In the genomic region with DNA sequence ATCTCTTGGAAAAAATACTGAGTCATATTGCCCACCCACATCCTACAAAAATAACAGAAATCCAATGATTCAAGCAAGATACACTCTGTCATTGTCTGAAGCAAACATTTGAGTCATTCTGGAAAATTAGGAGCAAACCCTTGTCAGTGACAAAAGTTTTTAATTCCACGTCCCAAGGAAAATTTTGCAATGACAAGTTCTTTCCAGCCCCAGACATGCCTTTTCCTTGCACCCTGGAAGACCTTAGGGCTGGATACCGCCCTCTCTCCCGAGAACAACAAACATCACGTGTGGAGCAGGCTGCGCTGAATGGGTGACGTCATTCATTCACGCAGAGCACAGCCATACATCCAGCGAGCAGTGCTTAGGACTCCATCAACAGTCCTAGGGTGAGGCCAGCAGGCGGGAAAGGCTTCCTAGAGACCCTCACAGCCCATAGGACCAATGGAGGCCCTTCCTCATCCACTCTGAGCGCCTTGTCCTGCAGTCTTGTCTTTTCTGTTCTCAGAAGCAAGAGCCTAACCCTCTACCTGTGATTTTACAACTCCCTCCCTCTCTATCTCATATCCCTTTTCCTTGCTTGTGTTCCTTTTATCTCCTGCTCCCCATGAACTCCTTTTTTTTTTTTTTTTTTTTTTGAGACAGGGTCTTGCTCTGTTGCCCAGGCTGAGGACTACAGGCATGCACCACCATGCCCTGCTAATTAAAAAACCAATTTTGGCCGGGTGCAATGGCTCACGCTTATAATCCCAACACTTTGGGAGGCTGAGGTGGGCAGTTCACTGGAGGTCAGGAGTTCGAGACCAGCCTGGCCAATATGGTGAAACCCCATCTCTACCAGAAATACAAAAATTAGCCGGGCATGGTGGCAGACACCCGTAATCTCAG, we compare ENCODE assay signal across 1 cellular context.
TF ChIP-seq lines count a peak whose summit lies in the region.

No MANE protein-coding gene starts in this region.

TF ChIP-seq in K562, 482 proteins besides CTCF, POLR2A, EP300 and RAD21 (continued from another document and continues in another):
- TF ChIP-seq, protein P1, sequence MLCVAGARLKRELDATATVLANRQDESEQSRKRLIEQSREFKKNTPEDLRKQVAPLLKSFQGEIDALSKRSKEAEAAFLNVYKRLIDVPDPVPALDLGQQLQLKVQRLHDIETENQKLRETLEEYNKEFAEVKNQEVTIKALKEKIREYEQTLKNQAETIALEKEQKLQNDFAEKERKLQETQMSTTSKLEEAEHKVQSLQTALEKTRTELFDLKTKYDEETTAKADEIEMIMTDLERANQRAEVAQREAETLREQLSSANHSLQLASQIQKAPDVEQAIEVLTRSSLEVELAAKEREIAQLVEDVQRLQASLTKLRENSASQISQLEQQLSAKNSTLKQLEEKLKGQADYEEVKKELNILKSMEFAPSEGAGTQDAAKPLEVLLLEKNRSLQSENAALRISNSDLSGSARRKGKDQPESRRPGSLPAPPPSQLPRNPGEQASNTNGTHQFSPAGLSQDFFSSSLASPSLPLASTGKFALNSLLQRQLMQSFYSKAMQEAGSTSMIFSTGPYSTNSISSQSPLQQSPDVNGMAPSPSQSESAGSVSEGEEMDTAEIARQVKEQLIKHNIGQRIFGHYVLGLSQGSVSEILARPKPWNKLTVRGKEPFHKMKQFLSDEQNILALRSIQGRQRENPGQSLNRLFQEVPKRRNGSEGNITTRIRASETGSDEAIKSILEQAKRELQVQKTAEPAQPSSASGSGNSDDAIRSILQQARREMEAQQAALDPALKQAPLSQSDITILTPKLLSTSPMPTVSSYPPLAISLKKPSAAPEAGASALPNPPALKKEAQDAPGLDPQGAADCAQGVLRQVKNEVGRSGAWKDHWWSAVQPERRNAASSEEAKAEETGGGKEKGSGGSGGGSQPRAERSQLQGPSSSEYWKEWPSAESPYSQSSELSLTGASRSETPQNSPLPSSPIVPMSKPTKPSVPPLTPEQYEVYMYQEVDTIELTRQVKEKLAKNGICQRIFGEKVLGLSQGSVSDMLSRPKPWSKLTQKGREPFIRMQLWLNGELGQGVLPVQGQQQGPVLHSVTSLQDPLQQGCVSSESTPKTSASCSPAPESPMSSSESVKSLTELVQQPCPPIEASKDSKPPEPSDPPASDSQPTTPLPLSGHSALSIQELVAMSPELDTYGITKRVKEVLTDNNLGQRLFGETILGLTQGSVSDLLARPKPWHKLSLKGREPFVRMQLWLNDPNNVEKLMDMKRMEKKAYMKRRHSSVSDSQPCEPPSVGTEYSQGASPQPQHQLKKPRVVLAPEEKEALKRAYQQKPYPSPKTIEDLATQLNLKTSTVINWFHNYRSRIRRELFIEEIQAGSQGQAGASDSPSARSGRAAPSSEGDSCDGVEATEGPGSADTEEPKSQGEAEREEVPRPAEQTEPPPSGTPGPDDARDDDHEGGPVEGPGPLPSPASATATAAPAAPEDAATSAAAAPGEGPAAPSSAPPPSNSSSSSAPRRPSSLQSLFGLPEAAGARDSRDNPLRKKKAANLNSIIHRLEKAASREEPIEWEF (CRISPR knock-in tag; IDR thresholded peaks at IDR 0.05) = no peak
- TF ChIP-seq, protein P2, sequence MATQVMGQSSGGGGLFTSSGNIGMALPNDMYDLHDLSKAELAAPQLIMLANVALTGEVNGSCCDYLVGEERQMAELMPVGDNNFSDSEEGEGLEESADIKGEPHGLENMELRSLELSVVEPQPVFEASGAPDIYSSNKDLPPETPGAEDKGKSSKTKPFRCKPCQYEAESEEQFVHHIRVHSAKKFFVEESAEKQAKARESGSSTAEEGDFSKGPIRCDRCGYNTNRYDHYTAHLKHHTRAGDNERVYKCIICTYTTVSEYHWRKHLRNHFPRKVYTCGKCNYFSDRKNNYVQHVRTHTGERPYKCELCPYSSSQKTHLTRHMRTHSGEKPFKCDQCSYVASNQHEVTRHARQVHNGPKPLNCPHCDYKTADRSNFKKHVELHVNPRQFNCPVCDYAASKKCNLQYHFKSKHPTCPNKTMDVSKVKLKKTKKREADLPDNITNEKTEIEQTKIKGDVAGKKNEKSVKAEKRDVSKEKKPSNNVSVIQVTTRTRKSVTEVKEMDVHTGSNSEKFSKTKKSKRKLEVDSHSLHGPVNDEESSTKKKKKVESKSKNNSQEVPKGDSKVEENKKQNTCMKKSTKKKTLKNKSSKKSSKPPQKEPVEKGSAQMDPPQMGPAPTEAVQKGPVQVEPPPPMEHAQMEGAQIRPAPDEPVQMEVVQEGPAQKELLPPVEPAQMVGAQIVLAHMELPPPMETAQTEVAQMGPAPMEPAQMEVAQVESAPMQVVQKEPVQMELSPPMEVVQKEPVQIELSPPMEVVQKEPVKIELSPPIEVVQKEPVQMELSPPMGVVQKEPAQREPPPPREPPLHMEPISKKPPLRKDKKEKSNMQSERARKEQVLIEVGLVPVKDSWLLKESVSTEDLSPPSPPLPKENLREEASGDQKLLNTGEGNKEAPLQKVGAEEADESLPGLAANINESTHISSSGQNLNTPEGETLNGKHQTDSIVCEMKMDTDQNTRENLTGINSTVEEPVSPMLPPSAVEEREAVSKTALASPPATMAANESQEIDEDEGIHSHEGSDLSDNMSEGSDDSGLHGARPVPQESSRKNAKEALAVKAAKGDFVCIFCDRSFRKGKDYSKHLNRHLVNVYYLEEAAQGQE (CRISPR knock-in tag; IDR thresholded peaks at IDR 0.05; ENCODE audit: low read depth) = no peak
- TF ChIP-seq, protein P3, sequence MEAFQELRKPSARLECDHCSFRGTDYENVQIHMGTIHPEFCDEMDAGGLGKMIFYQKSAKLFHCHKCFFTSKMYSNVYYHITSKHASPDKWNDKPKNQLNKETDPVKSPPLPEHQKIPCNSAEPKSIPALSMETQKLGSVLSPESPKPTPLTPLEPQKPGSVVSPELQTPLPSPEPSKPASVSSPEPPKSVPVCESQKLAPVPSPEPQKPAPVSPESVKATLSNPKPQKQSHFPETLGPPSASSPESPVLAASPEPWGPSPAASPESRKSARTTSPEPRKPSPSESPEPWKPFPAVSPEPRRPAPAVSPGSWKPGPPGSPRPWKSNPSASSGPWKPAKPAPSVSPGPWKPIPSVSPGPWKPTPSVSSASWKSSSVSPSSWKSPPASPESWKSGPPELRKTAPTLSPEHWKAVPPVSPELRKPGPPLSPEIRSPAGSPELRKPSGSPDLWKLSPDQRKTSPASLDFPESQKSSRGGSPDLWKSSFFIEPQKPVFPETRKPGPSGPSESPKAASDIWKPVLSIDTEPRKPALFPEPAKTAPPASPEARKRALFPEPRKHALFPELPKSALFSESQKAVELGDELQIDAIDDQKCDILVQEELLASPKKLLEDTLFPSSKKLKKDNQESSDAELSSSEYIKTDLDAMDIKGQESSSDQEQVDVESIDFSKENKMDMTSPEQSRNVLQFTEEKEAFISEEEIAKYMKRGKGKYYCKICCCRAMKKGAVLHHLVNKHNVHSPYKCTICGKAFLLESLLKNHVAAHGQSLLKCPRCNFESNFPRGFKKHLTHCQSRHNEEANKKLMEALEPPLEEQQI (IDR thresholded peaks at IDR 0.05) = no peak; the same call in 1 of the 2 replicates
- TF ChIP-seq BCOR (IDR thresholded peaks at IDR 0.05) = 0 out of 2 replicates have a peak, but pooled peaks have one; percentile 34
- no peak for TF ChIP-seq BDP1 (IDR thresholded peaks at IDR 0.05; ENCODE audit: insufficient read depth, insufficient read length)
- no peak for TF ChIP-seq PML (IDR thresholded peaks at IDR 0.05; ENCODE audit: low read length)
- no peak for TF ChIP-seq ZNF143 (CRISPR knock-in tag; IDR thresholded peaks at IDR 0.05)
- no peak for TF ChIP-seq CBX2 (IDR thresholded peaks at IDR 0.05; ENCODE audit: insufficient read depth, low read length, poor library complexity, severe bottlenecking)
- 0 out of 2 replicates have a peak, but pooled peaks have one; percentile 74 for TF ChIP-seq SMARCC2 (IDR thresholded peaks at IDR 0.05; ENCODE audit: low read depth)
- TF ChIP-seq SRSF7 (optimal IDR thresholded peaks at IDR 0.05; ENCODE audit: low read depth, low read length) = no peak
- no peak for TF ChIP-seq FOXP1 (CRISPR knock-in tag; IDR thresholded peaks at IDR 0.05)
- TF ChIP-seq ZKSCAN3 (CRISPR knock-in tag; IDR thresholded peaks at IDR 0.05) = no peak
- TF ChIP-seq ZC3H11A (IDR thresholded peaks at IDR 0.05; ENCODE audit: low read depth, low read length) = no peak
- peak; percentile 68 for TF ChIP-seq CHD2 (IDR thresholded peaks at IDR 0.05; ENCODE audit: low read depth, low read length)
- TF ChIP-seq, protein P4, sequence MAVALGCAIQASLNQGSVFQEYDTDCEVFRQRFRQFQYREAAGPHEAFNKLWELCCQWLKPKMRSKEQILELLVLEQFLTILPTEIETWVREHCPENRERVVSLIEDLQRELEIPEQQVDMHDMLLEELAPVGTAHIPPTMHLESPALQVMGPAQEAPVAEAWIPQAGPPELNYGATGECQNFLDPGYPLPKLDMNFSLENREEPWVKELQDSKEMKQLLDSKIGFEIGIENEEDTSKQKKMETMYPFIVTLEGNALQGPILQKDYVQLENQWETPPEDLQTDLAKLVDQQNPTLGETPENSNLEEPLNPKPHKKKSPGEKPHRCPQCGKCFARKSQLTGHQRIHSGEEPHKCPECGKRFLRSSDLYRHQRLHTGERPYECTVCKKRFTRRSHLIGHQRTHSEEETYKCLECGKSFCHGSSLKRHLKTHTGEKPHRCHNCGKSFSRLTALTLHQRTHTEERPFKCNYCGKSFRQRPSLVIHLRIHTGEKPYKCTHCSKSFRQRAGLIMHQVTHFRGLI (CRISPR knock-in tag; IDR thresholded peaks at IDR 0.05) = 0 out of 2 replicates have a peak, but pooled peaks have one; percentile 52
- no peak for TF ChIP-seq IRF2 (CRISPR knock-in tag; IDR thresholded peaks at IDR 0.05)
- TF ChIP-seq PCBP1 (IDR thresholded peaks at IDR 0.05; ENCODE audit: low read depth, low read length, poor library complexity, severe bottlenecking) = no peak
- TF ChIP-seq ZNF717 (CRISPR knock-in tag; IDR thresholded peaks at IDR 0.05) = no peak
- TF ChIP-seq DACH1 (IDR thresholded peaks at IDR 0.05; ENCODE audit: partially characterized antibody) = no peak
- TF ChIP-seq, protein P5, sequence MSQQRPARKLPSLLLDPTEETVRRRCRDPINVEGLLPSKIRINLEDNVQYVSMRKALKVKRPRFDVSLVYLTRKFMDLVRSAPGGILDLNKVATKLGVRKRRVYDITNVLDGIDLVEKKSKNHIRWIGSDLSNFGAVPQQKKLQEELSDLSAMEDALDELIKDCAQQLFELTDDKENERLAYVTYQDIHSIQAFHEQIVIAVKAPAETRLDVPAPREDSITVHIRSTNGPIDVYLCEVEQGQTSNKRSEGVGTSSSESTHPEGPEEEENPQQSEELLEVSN (IDR thresholded peaks at IDR 0.05; ENCODE audit: borderline replicate concordance in 1 of 2, extremely low read depth in 1 of 2, insufficient read depth in 1 of 2, insufficient read length in 1 of 2, low read depth in 1 of 2, low read length in 1 of 2, poor library complexity in 1 of 2, severe bottlenecking in 1 of 2) = peak; percentile 58 to 71
- TF ChIP-seq, protein P6, sequence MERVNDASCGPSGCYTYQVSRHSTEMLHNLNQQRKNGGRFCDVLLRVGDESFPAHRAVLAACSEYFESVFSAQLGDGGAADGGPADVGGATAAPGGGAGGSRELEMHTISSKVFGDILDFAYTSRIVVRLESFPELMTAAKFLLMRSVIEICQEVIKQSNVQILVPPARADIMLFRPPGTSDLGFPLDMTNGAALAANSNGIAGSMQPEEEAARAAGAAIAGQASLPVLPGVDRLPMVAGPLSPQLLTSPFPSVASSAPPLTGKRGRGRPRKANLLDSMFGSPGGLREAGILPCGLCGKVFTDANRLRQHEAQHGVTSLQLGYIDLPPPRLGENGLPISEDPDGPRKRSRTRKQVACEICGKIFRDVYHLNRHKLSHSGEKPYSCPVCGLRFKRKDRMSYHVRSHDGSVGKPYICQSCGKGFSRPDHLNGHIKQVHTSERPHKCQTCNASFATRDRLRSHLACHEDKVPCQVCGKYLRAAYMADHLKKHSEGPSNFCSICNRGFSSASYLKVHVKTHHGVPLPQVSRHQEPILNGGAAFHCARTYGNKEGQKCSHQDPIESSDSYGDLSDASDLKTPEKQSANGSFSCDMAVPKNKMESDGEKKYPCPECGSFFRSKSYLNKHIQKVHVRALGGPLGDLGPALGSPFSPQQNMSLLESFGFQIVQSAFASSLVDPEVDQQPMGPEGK (CRISPR knock-in tag; IDR thresholded peaks at IDR 0.05; ENCODE audit: borderline replicate concordance) = no peak
- TF ChIP-seq ELF1 (tag; IDR thresholded peaks at IDR 0.05) = no peak
- TF ChIP-seq, protein P7, sequence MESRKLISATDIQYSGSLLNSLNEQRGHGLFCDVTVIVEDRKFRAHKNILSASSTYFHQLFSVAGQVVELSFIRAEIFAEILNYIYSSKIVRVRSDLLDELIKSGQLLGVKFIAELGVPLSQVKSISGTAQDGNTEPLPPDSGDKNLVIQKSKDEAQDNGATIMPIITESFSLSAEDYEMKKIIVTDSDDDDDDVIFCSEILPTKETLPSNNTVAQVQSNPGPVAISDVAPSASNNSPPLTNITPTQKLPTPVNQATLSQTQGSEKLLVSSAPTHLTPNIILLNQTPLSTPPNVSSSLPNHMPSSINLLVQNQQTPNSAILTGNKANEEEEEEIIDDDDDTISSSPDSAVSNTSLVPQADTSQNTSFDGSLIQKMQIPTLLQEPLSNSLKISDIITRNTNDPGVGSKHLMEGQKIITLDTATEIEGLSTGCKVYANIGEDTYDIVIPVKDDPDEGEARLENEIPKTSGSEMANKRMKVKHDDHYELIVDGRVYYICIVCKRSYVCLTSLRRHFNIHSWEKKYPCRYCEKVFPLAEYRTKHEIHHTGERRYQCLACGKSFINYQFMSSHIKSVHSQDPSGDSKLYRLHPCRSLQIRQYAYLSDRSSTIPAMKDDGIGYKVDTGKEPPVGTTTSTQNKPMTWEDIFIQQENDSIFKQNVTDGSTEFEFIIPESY (CRISPR knock-in tag; IDR thresholded peaks at IDR 0.05) = no peak
- TF ChIP-seq, protein P8, sequence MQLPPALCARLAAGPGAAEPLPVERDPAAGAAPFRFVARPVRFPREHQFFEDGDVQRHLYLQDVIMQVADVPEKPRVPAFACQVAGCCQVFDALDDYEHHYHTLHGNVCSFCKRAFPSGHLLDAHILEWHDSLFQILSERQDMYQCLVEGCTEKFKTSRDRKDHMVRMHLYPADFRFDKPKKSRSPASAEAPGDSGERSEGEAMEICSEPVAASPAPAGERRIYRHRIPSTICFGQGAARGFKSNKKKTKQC (CRISPR knock-in tag; IDR thresholded peaks at IDR 0.05) = no peak
- TF ChIP-seq MAZ (CRISPR knock-in tag; conservative IDR thresholded peaks at IDR 0.05 in 1 of 2, IDR thresholded peaks at IDR 0.05 in 1 of 2) = no peak
- peak; percentile 53 for TF ChIP-seq MEIS2 (IDR thresholded peaks at IDR 0.05; ENCODE audit: partially characterized antibody)
- TF ChIP-seq TBP (optimal IDR thresholded peaks at IDR 0.05; ENCODE audit: low read depth, low read length) = no peak
- no peak for TF ChIP-seq KAT2B (IDR thresholded peaks at IDR 0.05; ENCODE audit: low read depth, low read length)
- TF ChIP-seq SMARCE1 (IDR thresholded peaks at IDR 0.05) = peak; percentile 76; the same call in 1 of the 2 replicates
- no peak for TF ChIP-seq RBM25 (IDR thresholded peaks at IDR 0.05; ENCODE audit: low read depth, low read length, severe bottlenecking)
- no peak; the same call in 1 of the 2 replicates for TF ChIP-seq E2F3 (CRISPR knock-in tag; IDR thresholded peaks at IDR 0.05)
- TF ChIP-seq ZFP36 (IDR thresholded peaks at IDR 0.05; ENCODE audit: low read depth, low read length, partially characterized antibody) = no peak
- no peak for TF ChIP-seq RBM14 (IDR thresholded peaks at IDR 0.05; ENCODE audit: borderline replicate concordance, insufficient read depth, low read depth, low read length)
- 0 out of 2 replicates have a peak, but pooled peaks have one; percentile 49 for TF ChIP-seq ZNF197 (CRISPR knock-in tag; IDR thresholded peaks at IDR 0.05; ENCODE audit: low read depth)
